8 cellular contexts compared by ENCODE assay signal in the genomic region with DNA sequence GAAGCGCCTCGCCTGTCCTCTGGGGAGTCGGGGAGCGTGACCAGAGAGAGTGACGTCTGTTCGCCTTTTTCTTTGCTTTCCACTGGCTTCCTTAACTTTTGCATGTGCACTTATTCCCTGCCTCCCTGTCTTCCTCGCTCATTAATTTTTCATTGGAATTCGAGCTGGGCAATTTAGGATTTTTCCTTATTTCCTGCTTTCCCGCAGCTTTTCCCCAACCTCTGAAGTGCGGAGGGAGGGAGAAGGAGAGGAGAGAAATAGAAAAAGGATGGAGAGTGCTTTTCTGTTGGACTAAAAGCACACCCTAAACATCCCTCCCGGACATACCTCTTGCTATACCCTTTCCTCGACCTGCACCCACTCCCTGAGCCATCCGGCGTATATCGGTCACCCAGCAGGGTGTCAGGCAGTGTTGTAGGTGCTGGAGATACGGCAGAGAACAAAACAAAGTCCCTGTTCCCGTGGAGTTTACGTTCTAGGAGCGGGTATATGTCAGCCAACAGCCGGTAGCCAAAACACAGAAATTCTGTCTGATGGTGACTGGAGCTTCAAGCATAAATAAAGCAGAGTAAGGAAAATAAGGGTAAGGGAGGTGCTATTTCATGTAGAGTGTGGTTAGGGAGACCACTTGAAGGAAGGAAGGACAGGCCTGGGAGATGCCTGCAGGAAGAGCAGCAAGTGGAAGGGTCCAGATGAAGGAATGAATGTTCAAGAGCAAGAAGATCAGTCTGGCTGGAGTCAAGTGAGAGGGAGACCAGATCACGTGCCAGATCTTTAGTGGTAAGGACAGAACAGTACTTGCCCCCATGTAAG. TPM values are rescaled to one million over a fixed set of nuclear protein-coding genes. Genes with fewer than 3 reads are reported as not detected.
DNase-seq lines count a peak whose midpoint lies in the region; ATAC-seq, FAIRE-seq and TF ChIP-seq lines count a peak whose summit lies in the region.

No MANE protein-coding gene starts in this region.

- peaks cover 6 to 20% of the 10 kb centered on the region in 2 donors for H3K4me1 ChIP-seq in muscle layer of duodenum (ENCODE audit: control insufficient read depth in 1 of 2, insufficient read depth in 2 of 2, low read length in 2 of 2)

- ATAC-seq in HG02642 (IDR thresholded peaks at IDR 0.05; ENCODE audit: poor library complexity, unreplicated experiment), result no peak

- no peak for FAIRE-seq in bronchial epithelial cell (lab: Jason Lieb, UNC)

- no peaks in the 10 kb centered on the region for H3K27me3 ChIP-seq in bronchial epithelial cell (ENCODE audit: control insufficient read depth, insufficient read depth, low read length)
- no peaks in the 10 kb centered on the region for H3K27me3 ChIP-seq in muscle layer of duodenum (ENCODE audit: low read depth, low read length)

- H3K9me3 ChIP-seq in muscle layer of duodenum (ENCODE audit: control insufficient read depth in 1 of 2, low read length in 2 of 2), result no peaks in the 10 kb centered on the region

- DNase-seq in LNCaP clone FGC (ENCODE audit: low read depth) (no peak), bronchial epithelial cell (ENCODE audit: low read depth) (no peak), head of caudate nucleus (no peak), MV-4-11 (lab: John Stamatoyannopoulos, UW) (no peak), DMS 273 (lab: John Stamatoyannopoulos, UW; ENCODE audit: unreplicated experiment) (no peak)

- H3K4me3 ChIP-seq in LNCaP clone FGC (ENCODE audit: low read depth, low read length) (peak overlapping the region; percentile 68), bronchial epithelial cell (ENCODE audit: low read depth, low read length) (peak overlapping the region; percentile 83), muscle layer of duodenum (ENCODE audit: low read depth in 1 of 2, low read length in 2 of 2) (peak overlapping the region; percentile 63 to 81)

- peak overlapping the region; percentile 94 for H3K27ac ChIP-seq in C4-2B
- no peak overlapping the region for H3K27ac ChIP-seq in muscle layer of duodenum (ENCODE audit: low read length)

- no peak for TF ChIP-seq CTCF in C4-2B (conservative IDR thresholded peaks at IDR 0.05)
- no peak for TF ChIP-seq CTCF in LNCaP clone FGC (IDR thresholded peaks at IDR 0.05; ENCODE audit: control insufficient read depth, extremely low read depth, insufficient read depth)
- TF ChIP-seq CTCF in bronchial epithelial cell (IDR thresholded peaks at IDR 0.05; ENCODE audit: insufficient read depth, low read length, severe bottlenecking), result no peak

- no peaks in the 10 kb centered on the region for H3K36me3 ChIP-seq in bronchial epithelial cell (ENCODE audit: control insufficient read depth, insufficient read depth, low read length)
- peaks cover 0 to 9% of the 10 kb centered on the region in 2 donors for H3K36me3 ChIP-seq in muscle layer of duodenum (ENCODE audit: control insufficient read depth in 1 of 2, insufficient read depth in 2 of 2, low read length in 2 of 2)

- intact Hi-C loops in head of caudate nucleus (cut with DNase I), result loop anchor here (5.0 kb wide), 1 partner anchor 133 kb away; a partner anchor contains a TSS

RNA-seq across cellular contexts. Expression of a gene that starts 0.6 kb away (rescaled TPM):
- 65.0 and 81.3 TPM in 2 replicates for total RNA-seq in bronchial epithelial cell
